In the genomic region with DNA sequence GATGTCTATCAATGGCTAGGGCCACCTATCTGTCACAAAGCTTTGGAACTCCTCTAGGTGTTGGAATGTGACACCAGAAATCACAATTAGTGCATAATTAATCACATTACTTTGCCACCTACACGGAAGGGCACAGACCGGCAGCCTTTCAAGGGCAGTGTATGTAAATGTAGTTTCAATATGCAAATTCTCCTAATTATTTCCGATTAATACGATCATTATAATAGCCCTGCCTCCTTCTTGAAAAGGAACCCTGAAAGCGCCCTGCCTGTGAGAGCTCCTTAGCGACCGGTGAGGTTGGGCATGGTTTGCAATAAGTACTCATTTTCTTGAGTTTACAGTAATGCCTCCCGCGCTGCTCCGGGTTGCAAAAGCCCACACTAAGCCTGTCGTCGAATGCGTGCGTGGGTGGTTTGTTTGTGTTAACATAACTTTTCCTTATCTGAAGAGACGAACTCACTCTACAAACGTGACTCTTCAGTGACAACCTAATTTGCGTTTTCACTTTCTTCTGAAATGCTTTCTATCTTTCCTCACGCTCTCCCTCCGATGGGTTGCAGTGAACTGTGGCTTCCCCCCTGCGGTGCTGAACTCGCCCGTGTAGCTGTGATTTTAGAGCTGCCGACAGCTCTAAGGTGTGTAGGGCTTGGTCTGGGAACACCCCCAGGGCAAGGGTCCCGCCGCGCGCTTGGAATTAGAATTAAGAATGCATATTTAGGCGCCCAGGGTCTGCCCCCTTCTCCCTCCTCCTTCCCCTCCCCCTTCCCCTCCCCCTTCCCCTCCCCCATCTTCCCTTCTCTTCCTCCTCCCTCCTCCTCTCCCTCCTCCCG, we compare ENCODE assay signal across 1 cellular context.
TF ChIP-seq lines count a peak whose summit lies in the region.

No MANE protein-coding gene starts in this region.

TF ChIP-seq in HEK293, 187 proteins besides CTCF, POLR2A, EP300 and RAD21 (continued from another document):
- TF ChIP-seq, protein P1, sequence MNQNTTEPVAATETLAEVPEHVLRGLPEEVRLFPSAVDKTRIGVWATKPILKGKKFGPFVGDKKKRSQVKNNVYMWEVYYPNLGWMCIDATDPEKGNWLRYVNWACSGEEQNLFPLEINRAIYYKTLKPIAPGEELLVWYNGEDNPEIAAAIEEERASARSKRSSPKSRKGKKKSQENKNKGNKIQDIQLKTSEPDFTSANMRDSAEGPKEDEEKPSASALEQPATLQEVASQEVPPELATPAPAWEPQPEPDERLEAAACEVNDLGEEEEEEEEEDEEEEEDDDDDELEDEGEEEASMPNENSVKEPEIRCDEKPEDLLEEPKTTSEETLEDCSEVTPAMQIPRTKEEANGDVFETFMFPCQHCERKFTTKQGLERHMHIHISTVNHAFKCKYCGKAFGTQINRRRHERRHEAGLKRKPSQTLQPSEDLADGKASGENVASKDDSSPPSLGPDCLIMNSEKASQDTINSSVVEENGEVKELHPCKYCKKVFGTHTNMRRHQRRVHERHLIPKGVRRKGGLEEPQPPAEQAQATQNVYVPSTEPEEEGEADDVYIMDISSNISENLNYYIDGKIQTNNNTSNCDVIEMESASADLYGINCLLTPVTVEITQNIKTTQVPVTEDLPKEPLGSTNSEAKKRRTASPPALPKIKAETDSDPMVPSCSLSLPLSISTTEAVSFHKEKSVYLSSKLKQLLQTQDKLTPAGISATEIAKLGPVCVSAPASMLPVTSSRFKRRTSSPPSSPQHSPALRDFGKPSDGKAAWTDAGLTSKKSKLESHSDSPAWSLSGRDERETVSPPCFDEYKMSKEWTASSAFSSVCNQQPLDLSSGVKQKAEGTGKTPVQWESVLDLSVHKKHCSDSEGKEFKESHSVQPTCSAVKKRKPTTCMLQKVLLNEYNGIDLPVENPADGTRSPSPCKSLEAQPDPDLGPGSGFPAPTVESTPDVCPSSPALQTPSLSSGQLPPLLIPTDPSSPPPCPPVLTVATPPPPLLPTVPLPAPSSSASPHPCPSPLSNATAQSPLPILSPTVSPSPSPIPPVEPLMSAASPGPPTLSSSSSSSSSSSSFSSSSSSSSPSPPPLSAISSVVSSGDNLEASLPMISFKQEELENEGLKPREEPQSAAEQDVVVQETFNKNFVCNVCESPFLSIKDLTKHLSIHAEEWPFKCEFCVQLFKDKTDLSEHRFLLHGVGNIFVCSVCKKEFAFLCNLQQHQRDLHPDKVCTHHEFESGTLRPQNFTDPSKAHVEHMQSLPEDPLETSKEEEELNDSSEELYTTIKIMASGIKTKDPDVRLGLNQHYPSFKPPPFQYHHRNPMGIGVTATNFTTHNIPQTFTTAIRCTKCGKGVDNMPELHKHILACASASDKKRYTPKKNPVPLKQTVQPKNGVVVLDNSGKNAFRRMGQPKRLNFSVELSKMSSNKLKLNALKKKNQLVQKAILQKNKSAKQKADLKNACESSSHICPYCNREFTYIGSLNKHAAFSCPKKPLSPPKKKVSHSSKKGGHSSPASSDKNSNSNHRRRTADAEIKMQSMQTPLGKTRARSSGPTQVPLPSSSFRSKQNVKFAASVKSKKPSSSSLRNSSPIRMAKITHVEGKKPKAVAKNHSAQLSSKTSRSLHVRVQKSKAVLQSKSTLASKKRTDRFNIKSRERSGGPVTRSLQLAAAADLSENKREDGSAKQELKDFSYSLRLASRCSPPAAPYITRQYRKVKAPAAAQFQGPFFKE (tag by site-specific recombination; IDR thresholded peaks at IDR 0.05; ENCODE audit: borderline replicate concordance): no peak
- TF ChIP-seq SP7 (tag by site-specific recombination; IDR thresholded peaks at IDR 0.05): peak; percentile 95
- TF ChIP-seq ZNF133 (tag by site-specific recombination; IDR thresholded peaks at IDR 0.05): no peak
- TF ChIP-seq GFI1B (tag by site-specific recombination; IDR thresholded peaks at IDR 0.05): peak; percentile 94
- TF ChIP-seq, protein P2, sequence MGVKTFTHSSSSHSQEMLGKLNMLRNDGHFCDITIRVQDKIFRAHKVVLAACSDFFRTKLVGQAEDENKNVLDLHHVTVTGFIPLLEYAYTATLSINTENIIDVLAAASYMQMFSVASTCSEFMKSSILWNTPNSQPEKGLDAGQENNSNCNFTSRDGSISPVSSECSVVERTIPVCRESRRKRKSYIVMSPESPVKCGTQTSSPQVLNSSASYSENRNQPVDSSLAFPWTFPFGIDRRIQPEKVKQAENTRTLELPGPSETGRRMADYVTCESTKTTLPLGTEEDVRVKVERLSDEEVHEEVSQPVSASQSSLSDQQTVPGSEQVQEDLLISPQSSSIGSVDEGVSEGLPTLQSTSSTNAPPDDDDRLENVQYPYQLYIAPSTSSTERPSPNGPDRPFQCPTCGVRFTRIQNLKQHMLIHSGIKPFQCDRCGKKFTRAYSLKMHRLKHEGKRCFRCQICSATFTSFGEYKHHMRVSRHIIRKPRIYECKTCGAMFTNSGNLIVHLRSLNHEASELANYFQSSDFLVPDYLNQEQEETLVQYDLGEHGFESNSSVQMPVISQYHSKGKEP (tag by site-specific recombination; IDR thresholded peaks at IDR 0.05): peak; percentile 78
- TF ChIP-seq, protein P3, sequence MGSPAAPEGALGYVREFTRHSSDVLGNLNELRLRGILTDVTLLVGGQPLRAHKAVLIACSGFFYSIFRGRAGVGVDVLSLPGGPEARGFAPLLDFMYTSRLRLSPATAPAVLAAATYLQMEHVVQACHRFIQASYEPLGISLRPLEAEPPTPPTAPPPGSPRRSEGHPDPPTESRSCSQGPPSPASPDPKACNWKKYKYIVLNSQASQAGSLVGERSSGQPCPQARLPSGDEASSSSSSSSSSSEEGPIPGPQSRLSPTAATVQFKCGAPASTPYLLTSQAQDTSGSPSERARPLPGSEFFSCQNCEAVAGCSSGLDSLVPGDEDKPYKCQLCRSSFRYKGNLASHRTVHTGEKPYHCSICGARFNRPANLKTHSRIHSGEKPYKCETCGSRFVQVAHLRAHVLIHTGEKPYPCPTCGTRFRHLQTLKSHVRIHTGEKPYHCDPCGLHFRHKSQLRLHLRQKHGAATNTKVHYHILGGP (tag by site-specific recombination; IDR thresholded peaks at IDR 0.05): no peak; the same call in 1 of the 2 replicates
- TF ChIP-seq, protein P4, sequence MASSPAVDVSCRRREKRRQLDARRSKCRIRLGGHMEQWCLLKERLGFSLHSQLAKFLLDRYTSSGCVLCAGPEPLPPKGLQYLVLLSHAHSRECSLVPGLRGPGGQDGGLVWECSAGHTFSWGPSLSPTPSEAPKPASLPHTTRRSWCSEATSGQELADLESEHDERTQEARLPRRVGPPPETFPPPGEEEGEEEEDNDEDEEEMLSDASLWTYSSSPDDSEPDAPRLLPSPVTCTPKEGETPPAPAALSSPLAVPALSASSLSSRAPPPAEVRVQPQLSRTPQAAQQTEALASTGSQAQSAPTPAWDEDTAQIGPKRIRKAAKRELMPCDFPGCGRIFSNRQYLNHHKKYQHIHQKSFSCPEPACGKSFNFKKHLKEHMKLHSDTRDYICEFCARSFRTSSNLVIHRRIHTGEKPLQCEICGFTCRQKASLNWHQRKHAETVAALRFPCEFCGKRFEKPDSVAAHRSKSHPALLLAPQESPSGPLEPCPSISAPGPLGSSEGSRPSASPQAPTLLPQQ (tag by site-specific recombination; IDR thresholded peaks at IDR 0.05): no peak
- TF ChIP-seq, protein P5, sequence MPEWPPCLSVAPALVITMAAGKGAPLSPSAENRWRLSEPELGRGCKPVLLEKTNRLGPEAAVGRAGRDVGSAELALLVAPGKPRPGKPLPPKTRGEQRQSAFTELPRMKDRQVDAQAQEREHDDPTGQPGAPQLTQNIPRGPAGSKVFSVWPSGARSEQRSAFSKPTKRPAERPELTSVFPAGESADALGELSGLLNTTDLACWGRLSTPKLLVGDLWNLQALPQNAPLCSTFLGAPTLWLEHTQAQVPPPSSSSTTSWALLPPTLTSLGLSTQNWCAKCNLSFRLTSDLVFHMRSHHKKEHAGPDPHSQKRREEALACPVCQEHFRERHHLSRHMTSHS (tag by site-specific recombination; IDR thresholded peaks at IDR 0.05): no peak
- TF ChIP-seq ZNF350 (tag by site-specific recombination; IDR thresholded peaks at IDR 0.05): no peak
- no peak; the same call in 1 of the 2 replicates for TF ChIP-seq ZNF76 (tag by site-specific recombination; IDR thresholded peaks at IDR 0.05; ENCODE audit: borderline replicate concordance, low read depth)
- TF ChIP-seq ZBTB21 (tag by site-specific recombination; IDR thresholded peaks at IDR 0.05): no peak
- TF ChIP-seq ZNF335 (tag by site-specific recombination; conservative IDR thresholded peaks at IDR 0.05): peak; percentile 62
- TF ChIP-seq ZNF48 (tag by site-specific recombination; IDR thresholded peaks at IDR 0.05): no peak
- no peak for TF ChIP-seq ZNF138 (tag by site-specific recombination; IDR thresholded peaks at IDR 0.05; ENCODE audit: borderline replicate concordance)
- no peak for TF ChIP-seq SCRT1 (tag by site-specific recombination; IDR thresholded peaks at IDR 0.05; ENCODE audit: borderline replicate concordance)
- no peak for TF ChIP-seq ZNF571 (tag by site-specific recombination; IDR thresholded peaks at IDR 0.05)
- TF ChIP-seq ZNF626 (tag by site-specific recombination; IDR thresholded peaks at IDR 0.05): no peak
- peak; percentile 11; the same call in 1 of the 2 replicates for TF ChIP-seq ZNF394 (tag by site-specific recombination; IDR thresholded peaks at IDR 0.05; ENCODE audit: borderline replicate concordance)
- TF ChIP-seq ZNF155 (tag by site-specific recombination; IDR thresholded peaks at IDR 0.05): no peak
- no peak for TF ChIP-seq RBAK (tag by site-specific recombination; IDR thresholded peaks at IDR 0.05)
- no peak for TF ChIP-seq SALL2 (tag by site-specific recombination; IDR thresholded peaks at IDR 0.05; ENCODE audit: borderline replicate concordance)
- no peak for TF ChIP-seq ZFP41 (tag by site-specific recombination; IDR thresholded peaks at IDR 0.05; ENCODE audit: borderline replicate concordance)
